12 cellular contexts compared by ENCODE assay signal in genomic region chr16:88549671-88550643, GRCh38. TPM values are rescaled to one million over a fixed set of nuclear protein-coding genes. Genes with fewer than 3 reads are reported as not detected.
DNase-seq lines count a peak whose midpoint lies in the region; ATAC-seq and TF ChIP-seq lines count a peak whose summit lies in the region.
"Had no signal": no experiment of that assay in that cellular context is flagged by ENCODE, and none has a peak within 500 bp of the region (broad histone marks: within the 10 kb centered on the region; RNA-seq: fewer than 3 reads in every experiment).

No MANE protein-coding gene starts in this region.

- no peaks in the 10 kb centered on the region for H3K4me1 ChIP-seq in mucosa of descending colon (ENCODE audit: low read depth)

- H3K27me3 Mint-ChIP-seq in activated T-cell treated with anti-CD3 and anti-CD28 coated beads, Interleukin-2, amount 50 U/mL, for 4 hours (ENCODE audit: low read depth), result no peaks in the 10 kb centered on the region

- H3K36me3 Mint-ChIP-seq in activated T-cell treated with anti-CD3 and anti-CD28 coated beads, Interleukin-2, amount 50 U/mL, for 4 hours (ENCODE audit: insufficient read depth), result no peaks in the 10 kb centered on the region

- H3K9me3 ChIP-seq in mucosa of descending colon, result no peaks in the 10 kb centered on the region
- H3K9me3 ChIP-seq: stomach had no signal

- peak; percentile 32 for DNase-seq in COLO668 (lab: John Stamatoyannopoulos, UW; ENCODE audit: unreplicated experiment)
- DNase-seq in GM13977 (ENCODE audit: low spot score), result peak; percentile 17
- no peak for DNase-seq in activated T-cell treated with anti-CD3 and anti-CD28 coated beads, Interleukin-2, amount 50 U/mL, for 4 hours
- DNase-seq in mucosa of descending colon, result no peak
- DNase-seq in dedifferentiated amniotic fluid mesenchymal stem cell (ENCODE audit: extremely low spot score), result no peak
- no peak for DNase-seq in DMS79 (lab: John Stamatoyannopoulos, UW)
- DNase-seq: activated CD8-positive, alpha-beta memory T cell treated with anti-CD3 and anti-CD28 coated beads for 24 hours; islet precursor cell; stomach had no signal

- H3K4me3 Mint-ChIP-seq in activated T-cell treated with anti-CD3 and anti-CD28 coated beads, Interleukin-2, amount 50 U/mL, for 4 hours, result peak overlapping the region; percentile 66
- H3K4me3 Mint-ChIP-seq: neural crest cell had no signal

- in situ Hi-C loops in GM13977 (cut with MboI; ENCODE audit: low pct_unique_long_range_greater_than_20kb, low sequenced_read_pairs, unreplicated experiment), result loop anchor here (25.0 kb wide), 1 partner anchor 113 kb away; no protein-coding TSS in a partner anchor

- intact Hi-C loops in mucosa of descending colon (cut with DNase I, micrococcal nuclease), result no loop called here

- no peaks in the 10 kb centered on the region for H3K36me3 ChIP-seq in mucosa of descending colon (ENCODE audit: low read depth)
- H3K36me3 ChIP-seq: stomach had no signal

- peaks cover 28% of the 10 kb centered on the region for H3K4me1 Mint-ChIP-seq in activated T-cell treated with anti-CD3 and anti-CD28 coated beads, Interleukin-2, amount 50 U/mL, for 4 hours (ENCODE audit: low read depth)

- TF ChIP-seq CTCF in GM13977 (IDR thresholded peaks at IDR 0.05; ENCODE audit: extremely low read depth, insufficient read depth, missing control alignments), result no peak
- no peak for TF ChIP-seq CTCF in mucosa of descending colon (IDR thresholded peaks at IDR 0.05)

- H3K4me3 ChIP-seq in mucosa of descending colon, result no peak overlapping the region
- H3K4me3 ChIP-seq: stomach had no signal

- H3K9me3 Mint-ChIP-seq in activated T-cell treated with anti-CD3 and anti-CD28 coated beads, Interleukin-2, amount 50 U/mL, for 4 hours, result no peaks in the 10 kb centered on the region
- H3K9me3 Mint-ChIP-seq: neural crest cell had no signal

- peak in 1 of 2 donors; percentile 75 for ATAC-seq in activated T-cell treated with anti-CD3 and anti-CD28 coated beads, Interleukin-2, amount 50 U/mL, for 4 hours
- peak; percentile 69 for ATAC-seq in mucosa of descending colon
- no peak for ATAC-seq in GM21619 (IDR thresholded peaks at IDR 0.05; ENCODE audit: unreplicated experiment)
- no peak for ATAC-seq in GM21786 (IDR thresholded peaks at IDR 0.05; ENCODE audit: unreplicated experiment)

RNA-seq across cellular contexts. Expression of gene ZC3H18, which starts 20.2 kb away (rescaled TPM):
- 100 to 1,000 TPM; 117 to 122 (median 118) TPM for total RNA-seq in activated T-cell treated with anti-CD3 and anti-CD28 coated beads, Interleukin-2, amount 50 U/mL, for 4 hours
- total RNA-seq in mucosa of descending colon, result 10 to 100 TPM; 37.4 to 54.8 (median 48.1) TPM

Comparison
In these comparisons a context has a peak if more than half of its experiments do, and no peak if none do; other contexts are left out.
1. DNase-seq: peak in COLO668 (single experiment) and GM13977 (single experiment); none in activated T-cell treated with anti-CD3 and anti-CD28 coated beads, Interleukin-2, amount 50 U/mL, for 4 hours (single experiment), mucosa of descending colon (0 of 3), dedifferentiated amniotic fluid mesenchymal stem cell (single experiment) and DMS79 (single experiment).